ENCODE assay signal across 8 cellular contexts in the genomic region with DNA sequence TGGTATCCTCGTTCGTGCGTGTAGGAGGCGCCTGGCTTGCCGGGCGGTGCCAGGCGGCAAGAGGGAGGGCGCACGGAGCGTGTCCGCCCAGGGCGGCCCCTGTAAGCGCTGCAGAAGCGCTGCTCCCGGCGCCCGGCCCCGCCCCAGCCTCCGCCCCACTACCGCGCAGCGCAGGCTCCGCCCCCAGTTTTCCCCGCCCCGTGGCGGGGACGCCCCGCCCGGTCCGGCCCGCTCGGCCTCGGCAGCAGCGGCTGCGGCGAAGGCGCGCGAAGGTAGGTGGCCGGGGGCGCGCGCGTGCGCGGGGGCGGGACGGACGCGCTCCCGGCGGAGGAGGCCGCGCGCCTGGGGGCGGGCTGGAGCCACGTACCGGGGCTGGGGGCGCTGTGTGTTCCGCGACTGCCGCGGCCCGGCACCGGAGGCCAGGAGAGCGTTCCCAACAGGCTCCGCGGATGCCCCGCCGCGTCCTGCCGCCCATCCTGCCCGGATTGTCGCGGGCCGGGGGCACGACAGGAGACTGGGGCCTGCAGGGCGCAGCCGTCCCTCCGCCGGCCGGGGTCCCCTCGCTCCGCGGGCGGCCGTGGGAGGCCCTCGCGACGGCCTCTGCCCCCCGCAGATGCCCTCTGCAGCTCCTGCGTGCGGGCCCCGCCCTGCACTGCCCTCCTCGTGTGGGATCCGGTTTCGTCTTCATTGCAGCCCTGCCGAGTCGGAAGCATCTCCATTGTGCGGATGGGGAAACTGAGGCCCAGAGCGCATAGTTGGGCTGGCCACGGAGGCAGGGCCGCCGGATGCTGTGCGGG. TPM values are rescaled to one million over a fixed set of nuclear protein-coding genes. Genes with fewer than 3 reads are reported as not detected.
DNase-seq lines count a peak whose midpoint lies in the region; ATAC-seq and TF ChIP-seq lines count a peak whose summit lies in the region.

No MANE protein-coding gene starts in this region.

- intact Hi-C loops in lower lobe of right lung (cut with DNase I), result no loop called here

- H3K9ac ChIP-seq in duodenal mucosa (ENCODE audit: low read depth in 1 of 2, low read length in 2 of 2), result peak overlapping the region; percentile 68 to 84

- DNase-seq in HL-60 (ENCODE audit: low read depth in 1 of 2, low spot score in 1 of 2) (peak; percentile 61 to 86), NCI-H82 treated with DMSO at 0.1 percent for 48 hours (lab: John Stamatoyannopoulos, UW; ENCODE audit: unreplicated experiment) (peak; percentile 96), lower lobe of right lung (peak; percentile 94)
- DNase-seq in activated CD4-positive, alpha-beta memory T cell treated with anti-CD3 and anti-CD28 coated beads, Interleukin-2, amount 10 ng/mL, durations not matched to agents 7 days and 5 days, result peak; percentile 92
- DNase-seq in stimulated activated CD4-positive, alpha-beta T cell treated with anti-CD3 and anti-CD28 coated beads, TNF-alpha, amount 100 ng/mL, for 1 hour (ENCODE audit: low read depth in 3 of 3, low spot score in 1 of 3), result peak; percentile 88 to 98 (median 92)

- peak overlapping the region; percentile 47 for H3K4me3 ChIP-seq in HL-60 (replicated peaks; ENCODE audit: insufficient read depth, low read length)
- peak overlapping the region; percentile 82 for H3K4me3 ChIP-seq in duodenal mucosa (ENCODE audit: low read depth in 1 of 2, low read length in 2 of 2)
- peak overlapping the region; percentile 78 for H3K4me3 ChIP-seq in lower lobe of right lung

- CTCF ChIA-PET in activated CD4-positive, alpha-beta memory T cell treated with anti-CD3 and anti-CD28 coated beads, Interleukin-2, amount 10 ng/mL, durations not matched to agents 7 days and 5 days (lab: Charles Lee), result interaction anchor here (0.6 kb wide), 1 partner anchor 49 kb away, joined by 4 read pairs; no protein-coding TSS in a partner anchor

- no peaks in the 10 kb centered on the region for H3K36me3 ChIP-seq in duodenal mucosa (ENCODE audit: control insufficient read depth in 1 of 2, insufficient read depth in 2 of 2, low read length in 2 of 2)
- H3K36me3 ChIP-seq in lower lobe of right lung, result no peaks in the 10 kb centered on the region

- TF ChIP-seq CTCF in C4-2B (conservative IDR thresholded peaks at IDR 0.05) (no peak; the same call in 1 of the 2 replicates), HL-60 (IDR thresholded peaks at IDR 0.05; ENCODE audit: insufficient read depth, low read length) (no peak), lower lobe of right lung (IDR thresholded peaks at IDR 0.05) (no peak)

- peak overlapping the region; percentile 88 for H3K27ac ChIP-seq in C4-2B
- no peak overlapping the region for H3K27ac ChIP-seq in HL-60 (replicated peaks)
- peak overlapping the region; percentile 56 for H3K27ac ChIP-seq in duodenal mucosa (ENCODE audit: low read depth, low read length)
- H3K27ac ChIP-seq in lower lobe of right lung, result peak overlapping the region; percentile 84

- H3K27ac Mint-ChIP-seq in activated CD4-positive, alpha-beta memory T cell treated with anti-CD3 and anti-CD28 coated beads, Interleukin-2, amount 10 ng/mL, durations not matched to agents 7 days and 5 days, result no peak overlapping the region

- H3K9me3 ChIP-seq in duodenal mucosa (ENCODE audit: control insufficient read depth in 1 of 2, low read length in 2 of 2) (no peaks in the 10 kb centered on the region), lower lobe of right lung (no peaks in the 10 kb centered on the region)

- H3K27me3 Mint-ChIP-seq in activated CD4-positive, alpha-beta memory T cell treated with anti-CD3 and anti-CD28 coated beads, Interleukin-2, amount 10 ng/mL, durations not matched to agents 7 days and 5 days, result peaks cover 25% of the 10 kb centered on the region

- H3K36me3 Mint-ChIP-seq in activated CD4-positive, alpha-beta memory T cell treated with anti-CD3 and anti-CD28 coated beads, Interleukin-2, amount 10 ng/mL, durations not matched to agents 7 days and 5 days (ENCODE audit: low read depth), result no peaks in the 10 kb centered on the region

- H3K9me3 Mint-ChIP-seq in activated CD4-positive, alpha-beta memory T cell treated with anti-CD3 and anti-CD28 coated beads, Interleukin-2, amount 10 ng/mL, durations not matched to agents 7 days and 5 days, result no peaks in the 10 kb centered on the region

- H3K27me3 ChIP-seq in HL-60 (ENCODE audit: insufficient read depth, poor library complexity, severe bottlenecking), result peaks cover 18% of the 10 kb centered on the region
- no peaks in the 10 kb centered on the region for H3K27me3 ChIP-seq in duodenal mucosa (ENCODE audit: control insufficient read depth in 1 of 2, insufficient read depth in 2 of 2, low read length in 2 of 2)
- H3K27me3 ChIP-seq in lower lobe of right lung (ENCODE audit: low read depth), result no peaks in the 10 kb centered on the region

- H3K4me1 ChIP-seq in duodenal mucosa (ENCODE audit: control insufficient read depth in 1 of 2, insufficient read depth in 2 of 2, low read length in 2 of 2) (peaks cover 7 to 18% of the 10 kb centered on the region in 2 donors), lower lobe of right lung (peaks cover 17% of the 10 kb centered on the region)

- peak overlapping the region; percentile 81 for H3K4me3 Mint-ChIP-seq in activated CD4-positive, alpha-beta memory T cell treated with anti-CD3 and anti-CD28 coated beads, Interleukin-2, amount 10 ng/mL, durations not matched to agents 7 days and 5 days

- peak; percentile 81 for ATAC-seq in GM19438 (IDR thresholded peaks at IDR 0.05; ENCODE audit: low read depth, unreplicated experiment)
- peak; percentile 97 to 98 for ATAC-seq in lower lobe of right lung

- peaks cover 22% of the 10 kb centered on the region for H3K4me1 Mint-ChIP-seq in activated CD4-positive, alpha-beta memory T cell treated with anti-CD3 and anti-CD28 coated beads, Interleukin-2, amount 10 ng/mL, durations not matched to agents 7 days and 5 days

- POLR2A ChIA-PET in activated CD4-positive, alpha-beta memory T cell treated with anti-CD3 and anti-CD28 coated beads, Interleukin-2, amount 10 ng/mL, durations not matched to agents 7 days and 5 days (lab: Charles Lee), result interaction anchor here (0.6 to 3.9 kb wide), 2 partner anchors 9 to 1080 kb away, joined by 3 to 37 read pairs; no protein-coding TSS in a partner anchor

RNA-seq across cellular contexts. Expression of a gene that starts 7.7 kb away (rescaled TPM):
- total RNA-seq in activated CD4-positive, alpha-beta memory T cell treated with anti-CD3 and anti-CD28 coated beads, Interleukin-2, amount 10 ng/mL, durations not matched to agents 7 days and 5 days, result 10 to 100 TPM; 18.3 to 18.8 TPM
- 21.0 TPM for total RNA-seq in lower lobe of right lung

RNA-seq across cellular contexts. Expression of a gene that starts 18.3 kb away (rescaled TPM):
- total RNA-seq in activated CD4-positive, alpha-beta memory T cell treated with anti-CD3 and anti-CD28 coated beads, Interleukin-2, amount 10 ng/mL, durations not matched to agents 7 days and 5 days, result 1,000 to 10,000 TPM; 1,570 to 1,691 TPM
- 6,803 TPM for total RNA-seq in lower lobe of right lung
